Comparison of ENCODE assay signal across 27 cellular contexts in the genomic region with DNA sequence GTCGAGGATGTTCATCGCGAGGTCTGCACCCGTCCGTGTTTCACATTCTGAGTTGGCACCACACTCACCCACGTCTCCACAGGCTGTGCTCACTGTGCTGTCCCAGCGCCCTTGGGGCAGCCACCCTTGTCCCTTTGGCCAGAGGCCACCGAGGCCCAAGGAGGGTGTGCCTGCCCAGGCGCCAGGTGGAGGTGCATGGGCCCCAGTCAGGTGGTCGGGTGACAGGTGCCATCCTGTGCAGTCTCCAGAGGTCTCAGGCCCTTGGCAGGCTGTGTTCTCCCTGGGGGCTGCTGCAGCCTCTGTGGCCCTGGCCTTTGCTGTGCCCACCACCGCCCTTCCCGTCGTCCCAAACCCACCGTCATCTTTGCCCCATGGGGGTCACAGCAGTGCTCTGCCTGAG. TPM values are rescaled to one million over a fixed set of nuclear protein-coding genes. Genes with fewer than 3 reads are reported as not detected.
"Had no signal": no experiment of that assay in that cellular context is flagged by ENCODE, and none has a peak within 500 bp of the region (broad histone marks: within the 10 kb centered on the region; RNA-seq: fewer than 3 reads in every experiment).

No MANE protein-coding gene starts in this region.

- H3K27ac Mint-ChIP-seq: activated CD4-positive, alpha-beta T cell treated with anti-CD3 and anti-CD28 coated beads, Interleukin-2, amount 10 ng/mL, durations not matched to agents 24 days and 14 days; activated CD8-positive, alpha-beta T cell treated with anti-CD3 and anti-CD28 coated beads for 36 hours; activated naive CD4-positive, alpha-beta T cell treated with anti-CD3 and anti-CD28 coated beads, Interleukin-2, amount 50 U/mL, for 24 hours; activated T-cell treated with anti-CD3 and anti-CD28 coated beads, Interleukin-2, amount 50 U/mL, for 72 hours; activated T-helper 2 cell treated with anti-CD3 and anti-CD28 coated beads, Interferon-gamma antibody, Interleukin-2, Interleukin-4, amounts not matched to agents 10 μg/mL and 5 μg/mL and 100 μg/mL, durations not matched to agents 14 hours and 24 hours and 36 hours; brain had no signal

- H3K27me3 ChIP-seq: adrenal gland, SJCRH30 had no signal

- H3K9me3 ChIP-seq: adrenal gland had no signal

- H3K9me3 Mint-ChIP-seq: activated CD4-positive, alpha-beta T cell treated with anti-CD3 and anti-CD28 coated beads, Interleukin-2, amount 10 ng/mL, durations not matched to agents 24 days and 14 days; activated CD8-positive, alpha-beta T cell treated with anti-CD3 and anti-CD28 coated beads for 36 hours; activated naive CD4-positive, alpha-beta T cell treated with anti-CD3 and anti-CD28 coated beads, Interleukin-2, amount 50 U/mL, for 24 hours; brain had no signal

- ATAC-seq: activated CD8-positive, alpha-beta T cell treated with anti-CD3 and anti-CD28 coated beads for 36 hours; activated T-cell treated with anti-CD3 and anti-CD28 coated beads, Interleukin-2, amount 50 U/mL, for 72 hours had no signal

- H3K4me1 ChIP-seq: adrenal gland, SJCRH30 had no signal

- DNase-seq: activated CD4-positive, alpha-beta T cell treated with anti-CD3 and anti-CD28 coated beads, Interleukin-2, amount 10 ng/mL, durations not matched to agents 24 days and 14 days; activated CD4-positive, alpha-beta T cell treated with anti-CD3 and anti-CD28 coated beads, Interleukin-2, amount 50 U/mL, for 4 hours; activated CD8-positive, alpha-beta T cell treated with anti-CD3 and anti-CD28 coated beads for 36 hours; activated gamma-delta T cell; activated naive CD4-positive, alpha-beta T cell treated with Interleukin-2 at 50 U/mL for 16 hours; activated T-cell treated with anti-CD3 and anti-CD28 coated beads, Interleukin-2, amount 50 U/mL, for 1 hour; activated T-cell treated with anti-CD3 and anti-CD28 coated beads, Interleukin-2, amount 50 U/mL, for 72 hours; adrenal gland; central memory CD4-positive, alpha-beta T cell; MM.1S; MV-4-11; NCI-H1092; NCI-H146; NCI-H187; NCI-H2029 treated with DMSO at 0.1 percent for 48 hours; NCI-H2107; NCI-H2171; NCI-H510A; NCI-H526; NCI-H748 treated with DMSO at 0.1 percent for 48 hours; SHP77; SJCRH30 had no signal

- H3K4me3 ChIP-seq: adrenal gland, SJCRH30, SK-N-MC had no signal

- H3K27ac ChIP-seq: adrenal gland, KMS-11, SJCRH30, SK-N-MC had no signal

- H3K4me3 Mint-ChIP-seq: activated CD4-positive, alpha-beta T cell treated with anti-CD3 and anti-CD28 coated beads, Interleukin-2, amount 10 ng/mL, durations not matched to agents 24 days and 14 days; activated CD8-positive, alpha-beta T cell treated with anti-CD3 and anti-CD28 coated beads for 36 hours; activated naive CD4-positive, alpha-beta T cell treated with anti-CD3 and anti-CD28 coated beads, Interleukin-2, amount 50 U/mL, for 24 hours; activated T-cell treated with anti-CD3 and anti-CD28 coated beads, Interleukin-2, amount 50 U/mL, for 72 hours; brain had no signal

- H3K4me1 Mint-ChIP-seq: brain had no signal

- H3K27me3 Mint-ChIP-seq: activated CD4-positive, alpha-beta T cell treated with anti-CD3 and anti-CD28 coated beads, Interleukin-2, amount 10 ng/mL, durations not matched to agents 24 days and 14 days; activated CD8-positive, alpha-beta T cell treated with anti-CD3 and anti-CD28 coated beads for 36 hours; activated naive CD4-positive, alpha-beta T cell treated with anti-CD3 and anti-CD28 coated beads, Interleukin-2, amount 50 U/mL, for 24 hours; brain had no signal

RNA-seq across cellular contexts. Expression of gene GRIN1, which starts 39.7 kb away (rescaled TPM):
- total RNA-seq: activated CD4-positive, alpha-beta T cell treated with anti-CD3 and anti-CD28 coated beads, Interleukin-2, amount 10 ng/mL, durations not matched to agents 24 days and 14 days; activated CD8-positive, alpha-beta T cell treated with anti-CD3 and anti-CD28 coated beads for 36 hours had no signal
